Comparison of ENCODE assay signal across 16 cellular contexts in the genomic region with DNA sequence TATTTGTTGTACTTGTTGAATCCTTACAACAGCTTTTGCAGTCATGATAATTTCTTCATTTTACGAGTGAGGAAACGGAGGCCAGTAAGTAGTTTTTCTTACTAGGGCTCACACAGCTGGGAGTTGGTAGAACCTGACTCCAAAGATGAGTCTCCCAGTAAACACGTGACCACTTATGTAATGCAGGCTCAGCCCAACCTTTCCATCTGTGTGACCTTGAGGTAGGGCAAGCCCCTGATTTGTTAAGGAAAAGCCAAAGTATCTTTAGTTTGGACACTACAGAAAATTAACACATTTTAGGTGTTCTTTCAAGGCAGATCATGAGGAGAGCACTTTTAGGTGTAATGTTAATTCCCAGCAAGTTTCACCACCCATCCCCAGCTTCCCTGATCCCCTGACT.
DNase-seq lines count a peak whose midpoint lies in the region; ATAC-seq, FAIRE-seq and TF ChIP-seq lines count a peak whose summit lies in the region.
"Had no signal": no experiment of that assay in that cellular context is flagged by ENCODE, and none has a peak within 500 bp of the region (broad histone marks: within the 10 kb centered on the region; RNA-seq: fewer than 3 reads in every experiment).

No MANE protein-coding gene starts in this region.

- WGBS in K562 (ENCODE audit: insufficient coverage, low coverage, missing lambda C conversion rate) = 0% methylated on average over 3 of the region's 3 CpGs

- no peaks in the 10 kb centered on the region for H4K20me1 ChIP-seq in K562 (replicated peaks; ENCODE audit: control insufficient read depth, insufficient read depth, low read length)
- no peaks in the 10 kb centered on the region for H4K20me1 ChIP-seq in keratinocyte (ENCODE audit: control insufficient read depth, extremely low read depth, insufficient read depth, low read length)

- H3K79me2 ChIP-seq in K562 (ENCODE audit: control insufficient read depth, insufficient read depth, low read length) (no peaks in the 10 kb centered on the region), keratinocyte (ENCODE audit: control insufficient read depth, insufficient read depth, low read length) (no peaks in the 10 kb centered on the region)

- H3K36me3 Mint-ChIP-seq in type B pancreatic cell = peaks cover 18% of the 10 kb centered on the region

- TF ChIP-seq EP300 in K562 (IDR thresholded peaks at IDR 0.05; ENCODE audit: low read length) = no peak

- H3K9ac ChIP-seq in K562 (ENCODE audit: insufficient read depth in 1 of 2, low read depth in 2 of 2, low read length in 2 of 2) = no peak overlapping the region
- no peak overlapping the region for H3K9ac ChIP-seq in keratinocyte (ENCODE audit: control insufficient read depth, extremely low read depth, insufficient read depth, low read length)

- no TSS peak for BruUV-seq in K562 (replicated peaks; lab: Mats Ljungman, UMichigan)

- H3K36me3 ChIP-seq in K562 (ENCODE audit: control insufficient read depth, insufficient read depth, low read length) = no peaks in the 10 kb centered on the region
- H3K36me3 ChIP-seq in keratinocyte (ENCODE audit: control insufficient read depth in 2 of 2, extremely low read depth in 1 of 2, insufficient read depth in 2 of 2, low read length in 2 of 2) = peaks cover 11 to 20% of the 10 kb centered on the region in 2 experiments
- H3K36me3 ChIP-seq: BE2C had no signal

- dilution Hi-C loops in keratinocyte (cut with MboI; ENCODE audit: extremely low pct_ligation_motif_present, low sequenced_read_pairs) = no loop called here

- no peaks in the 10 kb centered on the region for H3K27me3 Mint-ChIP-seq in type B pancreatic cell
- H3K27me3 Mint-ChIP-seq: CD4-positive, CD25-positive, alpha-beta regulatory T cell; CD8-positive, alpha-beta memory T cell had no signal

- H3K9me1 ChIP-seq in K562 (ENCODE audit: control insufficient read depth, insufficient read depth, low read length) (no peaks in the 10 kb centered on the region), keratinocyte (ENCODE audit: control insufficient read depth, extremely low read depth, insufficient read depth, low read length) (no peaks in the 10 kb centered on the region)

- TF ChIP-seq RAD21 in K562 (CRISPR knock-in tag; conservative IDR thresholded peaks at IDR 0.05 in 1 of 2, IDR thresholded peaks at IDR 0.05 in 1 of 2) = no peak

- H3K27ac ChIP-seq in K562 (ENCODE audit: extremely low read depth, low read depth, low read length) (no peak overlapping the region), keratinocyte (ENCODE audit: control insufficient read depth, insufficient read depth, low read length) (no peak overlapping the region)

- CTCF ChIA-PET in K562 (lab: Yijun Ruan, JAX; ENCODE audit: low intra/inter-chr PET ratio) = no interaction called here

- TF ChIP-seq POLR2A in K562 (conservative IDR thresholded peaks at IDR 0.05) = no peak

- TF ChIP-seq CTCF in K562 (IDR thresholded peaks at IDR 0.05 in 2 of 3, conservative IDR thresholded peaks at IDR 0.05 in 1 of 3; ENCODE audit: insufficient read depth in 2 of 3, low read depth in 1 of 3, low read length in 3 of 3) (no peak), keratinocyte (optimal IDR thresholded peaks at IDR 0.05 in 1 of 3, IDR thresholded peaks at IDR 0.05 in 1 of 3, conservative IDR thresholded peaks at IDR 0.05 in 1 of 3; ENCODE audit: extremely low read depth in 1 of 3, insufficient read depth in 2 of 3, low read length in 3 of 3) (no peak), type B pancreatic cell (conservative IDR thresholded peaks at IDR 0.05) (no peak)

- peak overlapping the region; percentile 29 for H3K27ac Mint-ChIP-seq in type B pancreatic cell
- H3K27ac Mint-ChIP-seq: CD4-positive, CD25-positive, alpha-beta regulatory T cell had no signal

- DNase-seq in NCI-H524 (lab: John Stamatoyannopoulos, UW) = peak; percentile 8 to 13
- DNase-seq in NCI-H524 treated with DMSO at 0.1 percent for 48 hours (lab: John Stamatoyannopoulos, UW) = no peak
- no peak for DNase-seq in K562 (ENCODE audit: extremely low read depth in 1 of 4, low spot score in 3 of 4)
- no peak for DNase-seq in keratinocyte (ENCODE audit: low read depth, low spot score)
- no peak for DNase-seq in type B pancreatic cell (ENCODE audit: extremely low spot score, unreplicated experiment)
- no peak for DNase-seq in DMS153 treated with DMSO at 0.1 percent for 48 hours (lab: John Stamatoyannopoulos, UW; ENCODE audit: unreplicated experiment)
- no peak for DNase-seq in GM19238 (ENCODE audit: insufficient read length, low spot score)
- DNase-seq in stimulated activated CD4-positive, alpha-beta T cell treated with anti-CD3 and anti-CD28 coated beads, Interleukin-12 subunit alpha, Interleukin-12 subunit beta, amount 100 ng/mL, for 4 hours = no peak
- DNase-seq: BE2C; CD4-positive, CD25-positive, alpha-beta regulatory T cell; CD8-positive, alpha-beta memory T cell; COR-L47; DMS153; DMS79 treated with DMSO at 0.1 percent for 48 hours; GF-D8; H9 had no signal

- H3K4me2 ChIP-seq in K562 (ENCODE audit: insufficient read depth, low read length) = no peak overlapping the region
- no peak overlapping the region for H3K4me2 ChIP-seq in keratinocyte (ENCODE audit: control insufficient read depth, extremely low read depth, insufficient read depth, low read depth, low read length)

- H3K4me1 Mint-ChIP-seq in type B pancreatic cell (ENCODE audit: unreplicated experiment) = peaks cover 7% of the 10 kb centered on the region
- H3K4me1 Mint-ChIP-seq: CD4-positive, CD25-positive, alpha-beta regulatory T cell; CD8-positive, alpha-beta memory T cell had no signal

- FAIRE-seq in K562 (lab: Jason Lieb, UNC) (no peak), keratinocyte (lab: Jason Lieb, UNC) (peak; percentile 48)

- POLR2A ChIA-PET in K562 (lab: Yijun Ruan, JAX) = no interaction called here

- in situ Hi-C loops in K562 (cut with MboI) = no loop called here

- H3K27me3 ChIP-seq in K562 (ENCODE audit: control insufficient read depth in 2 of 2, insufficient read depth in 2 of 2, low read length in 2 of 2) (no peaks in the 10 kb centered on the region), keratinocyte (ENCODE audit: control insufficient read depth, extremely low read depth, insufficient read depth, low read length) (no peaks in the 10 kb centered on the region)
- H3K27me3 ChIP-seq: BE2C had no signal

- no peak overlapping the region for H2AFZ ChIP-seq in K562 (ENCODE audit: low read depth, low read length)
- H2AFZ ChIP-seq in keratinocyte (ENCODE audit: control insufficient read depth, low read length) = no peak overlapping the region

- no peaks in the 10 kb centered on the region for H3K9me3 Mint-ChIP-seq in type B pancreatic cell
- H3K9me3 Mint-ChIP-seq: CD4-positive, CD25-positive, alpha-beta regulatory T cell; CD8-positive, alpha-beta memory T cell; H9 had no signal

- no peak for ATAC-seq in K562

- intact Hi-C loops in K562 (cut with micrococcal nuclease) = no loop called here

- H3K4me3 ChIP-seq in K562 = no peak overlapping the region
- no peak overlapping the region for H3K4me3 ChIP-seq in keratinocyte (ENCODE audit: control insufficient read depth in 2 of 3, extremely low read depth in 1 of 3, insufficient read depth in 2 of 3, low read depth in 1 of 3, low read length in 3 of 3)

- no peak overlapping the region for H3K4me3 Mint-ChIP-seq in type B pancreatic cell
- H3K4me3 Mint-ChIP-seq: CD4-positive, CD25-positive, alpha-beta regulatory T cell; CD8-positive, alpha-beta memory T cell; H9 had no signal

- no peaks in the 10 kb centered on the region for H3K4me1 ChIP-seq in K562 (replicated peaks in 1 of 2; ENCODE audit: control insufficient read depth in 2 of 2, insufficient read depth in 2 of 2, low read length in 2 of 2)
- H3K4me1 ChIP-seq in keratinocyte (ENCODE audit: control insufficient read depth, extremely low read depth, insufficient read depth, low read length) = no peaks in the 10 kb centered on the region
- H3K4me1 ChIP-seq: BE2C had no signal

- H3K9me3 ChIP-seq in K562 (replicated peaks; ENCODE audit: control insufficient read depth, insufficient read depth, low read depth, low read length) (no peaks in the 10 kb centered on the region), keratinocyte (ENCODE audit: control insufficient read depth, low read depth, low read length) (no peaks in the 10 kb centered on the region)
- H3K9me3 ChIP-seq: BE2C had no signal

TF ChIP-seq in K562, 482 proteins besides CTCF, POLR2A, EP300 and RAD21:
- TF ChIP-seq BCOR (IDR thresholded peaks at IDR 0.05) = no peak
- no peak for TF ChIP-seq IRF2 (CRISPR knock-in tag; IDR thresholded peaks at IDR 0.05)
- no peak for TF ChIP-seq HNRNPL (IDR thresholded peaks at IDR 0.05; ENCODE audit: low read depth, low read length)
- TF ChIP-seq, protein P1, sequence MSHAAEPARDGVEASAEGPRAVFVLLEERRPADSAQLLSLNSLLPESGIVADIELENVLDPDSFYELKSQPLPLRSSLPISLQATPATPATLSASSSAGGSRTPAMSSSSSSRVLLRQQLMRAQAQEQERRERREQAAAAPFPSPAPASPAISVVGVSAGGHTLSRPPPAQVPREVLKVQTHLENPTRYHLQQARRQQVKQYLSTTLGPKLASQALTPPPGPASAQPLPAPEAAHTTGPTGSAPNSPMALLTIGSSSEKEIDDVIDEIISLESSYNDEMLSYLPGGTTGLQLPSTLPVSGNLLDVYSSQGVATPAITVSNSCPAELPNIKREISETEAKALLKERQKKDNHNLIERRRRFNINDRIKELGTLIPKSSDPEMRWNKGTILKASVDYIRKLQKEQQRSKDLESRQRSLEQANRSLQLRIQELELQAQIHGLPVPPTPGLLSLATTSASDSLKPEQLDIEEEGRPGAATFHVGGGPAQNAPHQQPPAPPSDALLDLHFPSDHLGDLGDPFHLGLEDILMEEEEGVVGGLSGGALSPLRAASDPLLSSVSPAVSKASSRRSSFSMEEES (CRISPR knock-in tag; IDR thresholded peaks at IDR 0.05) = peak; percentile 31; the same call in 1 of the 2 replicates
- TF ChIP-seq E2F3 (CRISPR knock-in tag; IDR thresholded peaks at IDR 0.05) = no peak

Comparison
In these comparisons a context has a peak if more than half of its experiments do, and no peak if none do; other contexts are left out.
1. DNase-seq: peak in NCI-H524 (2 of 2); none in NCI-H524 treated with DMSO at 0.1 percent for 48 hours (single experiment), K562 (0 of 4), keratinocyte (single experiment), type B pancreatic cell (single experiment), DMS153 treated with DMSO at 0.1 percent for 48 hours (single experiment), GM19238 (single experiment) and stimulated activated CD4-positive, alpha-beta T cell treated with anti-CD3 and anti-CD28 coated beads, Interleukin-12 subunit alpha, Interleukin-12 subunit beta, amount 100 ng/mL, for 4 hours (single experiment).